25 cellular contexts compared by ENCODE assay signal in the genomic region with DNA sequence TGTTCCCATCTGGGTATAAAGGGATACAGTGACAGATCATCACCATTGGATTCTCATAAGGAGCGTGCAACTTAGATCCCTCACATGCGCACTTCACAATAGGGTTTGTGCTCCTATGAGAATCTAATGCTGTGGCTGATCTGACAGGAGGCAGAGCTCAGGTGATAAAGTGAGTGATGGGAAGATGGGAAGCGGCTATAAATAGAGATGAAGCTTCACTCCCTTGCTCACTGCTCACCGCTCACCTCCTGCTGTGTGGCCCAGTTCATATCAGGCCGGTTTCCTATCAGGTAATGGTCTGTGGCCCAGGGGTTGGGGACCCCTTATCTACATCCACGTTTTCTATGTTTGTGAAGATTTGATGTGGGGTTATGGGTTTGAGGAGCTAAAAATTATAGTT. TPM values are rescaled to one million over a fixed set of nuclear protein-coding genes. Genes with fewer than 3 reads are reported as not detected.
"Had no signal": no experiment of that assay in that cellular context is flagged by ENCODE, and none has a peak within 500 bp of the region (broad histone marks: within the 10 kb centered on the region; RNA-seq: fewer than 3 reads in every experiment).

No MANE protein-coding gene starts in this region.

- H3K36me3 ChIP-seq: brain microvascular endothelial cell, heart left ventricle, left ventricle myocardium inferior, spleen, suprapubic skin, tibial artery, upper lobe of right lung had no signal

- H2AFZ ChIP-seq: parathyroid adenoma had no signal

- ATAC-seq: effector memory CD8-positive, alpha-beta T cell; heart left ventricle; right cardiac atrium; upper lobe of right lung had no signal

- H3K4me1 Mint-ChIP-seq: activated naive CD4-positive, alpha-beta T cell treated with anti-CD3 and anti-CD28 coated beads, Interleukin-2, amount 10 ng/mL, durations not matched to agents 7 days and 5 days; activated naive CD8-positive, alpha-beta T cell treated with anti-CD3 and anti-CD28 coated beads, Interleukin-2, amount 10 ng/mL, durations not matched to agents 7 days and 5 days had no signal

- H3K9me3 Mint-ChIP-seq: activated naive CD4-positive, alpha-beta T cell treated with anti-CD3 and anti-CD28 coated beads, Interleukin-2, amount 10 ng/mL, durations not matched to agents 7 days and 5 days; activated naive CD8-positive, alpha-beta T cell treated with anti-CD3 and anti-CD28 coated beads, Interleukin-2, amount 10 ng/mL, durations not matched to agents 7 days and 5 days; nephron had no signal

- H3K27ac ChIP-seq: brain microvascular endothelial cell, heart left ventricle, left ventricle myocardium inferior, parathyroid adenoma, spleen, suprapubic skin, tibial artery, upper lobe of right lung had no signal

- H3K4me3 ChIP-seq: heart left ventricle, left ventricle myocardium inferior, lung, spleen, suprapubic skin, tibial artery, upper lobe of right lung had no signal

- H3K4me1 ChIP-seq: parathyroid adenoma, suprapubic skin, upper lobe of right lung had no signal

- DNase-seq: activated CD4-positive, alpha-beta T cell treated with anti-CD3 and anti-CD28 coated beads for 4 hours; activated CD4-positive, alpha-beta T cell treated with anti-CD3 and anti-CD28 coated beads, Interleukin-2, amount 50 U/mL, for 48 hours; activated CD8-positive, alpha-beta memory T cell treated with anti-CD3 and anti-CD28 coated beads, Interleukin-2, amount 50 U/mL, for 4 hours; activated gamma-delta T cell; activated naive CD4-positive, alpha-beta T cell treated with anti-CD3 and anti-CD28 coated beads, Interleukin-2, amount 10 ng/mL, durations not matched to agents 7 days and 5 days; activated naive CD8-positive, alpha-beta T cell treated with anti-CD3 and anti-CD28 coated beads, Interleukin-2, amount 10 ng/mL, durations not matched to agents 7 days and 5 days; activated T-cell treated with anti-CD3 and anti-CD28 coated beads, Interleukin-2, amount 50 U/mL, for 1 hour; brain microvascular endothelial cell; cortex of kidney; effector memory CD8-positive, alpha-beta T cell; heart left ventricle; hypothalamus; islet precursor cell; left ventricle myocardium inferior; occipital lobe; right cardiac atrium; spleen; stimulated activated naive CD4-positive, alpha-beta T cell; tibial artery; upper lobe of right lung had no signal

- H3K27ac Mint-ChIP-seq: activated naive CD4-positive, alpha-beta T cell treated with anti-CD3 and anti-CD28 coated beads, Interleukin-2, amount 10 ng/mL, durations not matched to agents 7 days and 5 days; activated naive CD8-positive, alpha-beta T cell treated with anti-CD3 and anti-CD28 coated beads, Interleukin-2, amount 10 ng/mL, durations not matched to agents 7 days and 5 days; effector memory CD8-positive, alpha-beta T cell; nephron had no signal

- H3K27me3 ChIP-seq: brain microvascular endothelial cell, heart left ventricle, spleen, suprapubic skin, tibial artery, upper lobe of right lung had no signal

- H3K9me3 ChIP-seq: heart left ventricle, left ventricle myocardium inferior, spleen, suprapubic skin, tibial artery, upper lobe of right lung had no signal

- H3K36me3 Mint-ChIP-seq: activated naive CD4-positive, alpha-beta T cell treated with anti-CD3 and anti-CD28 coated beads, Interleukin-2, amount 10 ng/mL, durations not matched to agents 7 days and 5 days; activated naive CD8-positive, alpha-beta T cell treated with anti-CD3 and anti-CD28 coated beads, Interleukin-2, amount 10 ng/mL, durations not matched to agents 7 days and 5 days had no signal

- H3K9ac ChIP-seq: parathyroid adenoma had no signal

- H3K27me3 Mint-ChIP-seq: activated naive CD4-positive, alpha-beta T cell treated with anti-CD3 and anti-CD28 coated beads, Interleukin-2, amount 10 ng/mL, durations not matched to agents 7 days and 5 days; activated naive CD8-positive, alpha-beta T cell treated with anti-CD3 and anti-CD28 coated beads, Interleukin-2, amount 10 ng/mL, durations not matched to agents 7 days and 5 days; effector memory CD8-positive, alpha-beta T cell had no signal

- H3K4me3 Mint-ChIP-seq: activated naive CD4-positive, alpha-beta T cell treated with anti-CD3 and anti-CD28 coated beads, Interleukin-2, amount 10 ng/mL, durations not matched to agents 7 days and 5 days; activated naive CD8-positive, alpha-beta T cell treated with anti-CD3 and anti-CD28 coated beads, Interleukin-2, amount 10 ng/mL, durations not matched to agents 7 days and 5 days; effector memory CD8-positive, alpha-beta T cell; nephron had no signal

RNA-seq across cellular contexts. Expression of a gene that starts 43.7 kb away (rescaled TPM):
- total RNA-seq: T-helper 1 cell treated with Interleukin-12 subunit alpha and Interleukin-12 subunit beta and Interleukin-4 antibody, amounts not matched to agents 30 ng/mL and 1 ng/mL, for 36 hours had no signal
